ENCODE assay signal across 8 cellular contexts in genomic region chr10:97334370-97335175, GRCh38. TPM values are rescaled to one million over a fixed set of nuclear protein-coding genes. Genes with fewer than 3 reads are reported as not detected.
A peak's percentile ranks its signal among the peaks of the same experiment; 100 is the strongest.
DNase-seq lines count a peak whose midpoint lies in the region; ATAC-seq and TF ChIP-seq lines count a peak whose summit lies in the region.

FRAT2 (minus strand) TSS chr10:97334729; CDS start chr10:97334572, 157 bp downstream.

- peak within 1 kb of the TSS; percentile 98 for H3K23ac ChIP-seq in neuronal stem cell (ENCODE audit: low read depth, low read length, poor library complexity)

- no peak within 1 kb of the TSS for H4K8ac ChIP-seq in neuronal stem cell (ENCODE audit: low read depth, low read length)

- H3K9me3 Mint-ChIP-seq in GM23338, result no peaks in the 10 kb centered on the region

- peak within 1 kb of the TSS; percentile 98 for H3K14ac ChIP-seq in neuronal stem cell (ENCODE audit: low read length)

- peaks cover 53% of the 10 kb centered on the region for H3K4me1 Mint-ChIP-seq in GM23338

- peak within 1 kb of the TSS; percentile 35 for H2BK15ac ChIP-seq in neuronal stem cell (ENCODE audit: low read length)

- H3K9me2 ChIP-seq in GM23338 (ENCODE audit: insufficient read depth), result no peaks in the 10 kb centered on the region

- H3K4me3 ChIP-seq in GM23338, result peak within 1 kb of the TSS; percentile 82
- peak within 1 kb of the TSS; percentile 95 for H3K4me3 ChIP-seq in SJCRH30
- peak within 1 kb of the TSS; percentile 84 to 91 for H3K4me3 ChIP-seq in neuronal stem cell (ENCODE audit: low read length in 2 of 2)

- H3K27me3 ChIP-seq in GM23338 (ENCODE audit: insufficient read depth), result no peaks in the 10 kb centered on the region
- 0 out of 2 replicates have a peak, but pooled peaks cover 3% of the 10 kb centered on the region for H3K27me3 ChIP-seq in SJCRH30
- H3K27me3 ChIP-seq in neuronal stem cell (ENCODE audit: control insufficient read depth in 3 of 3, insufficient read depth in 3 of 3, low read depth in 1 of 3, low read length in 3 of 3), result peaks cover 0 to 29% (median 8%) of the 10 kb centered on the region in 3 experiments

- H2AFZ ChIP-seq in GM23338 (no peak within 1 kb of the TSS), neuronal stem cell (ENCODE audit: low read length) (peak within 1 kb of the TSS; percentile 100)

- H2BK120ac ChIP-seq in neuronal stem cell (ENCODE audit: low read depth, low read length), result peak within 1 kb of the TSS; percentile 73

- no peaks in the 10 kb centered on the region for H3K36me3 ChIP-seq in GM23338 (ENCODE audit: insufficient read depth)
- H3K36me3 ChIP-seq in SJCRH30, result no peaks in the 10 kb centered on the region
- peaks cover 0 to 9% of the 10 kb centered on the region in 2 donors for H3K36me3 ChIP-seq in neuronal stem cell (replicated peaks in 1 of 2; ENCODE audit: control insufficient read depth in 2 of 2, insufficient read depth in 2 of 2, low read length in 2 of 2)

- TF ChIP-seq CTCF in GM23338 (conservative IDR thresholded peaks at IDR 0.05; ENCODE audit: low read depth in 2 of 2), result no peak

- peaks cover 24% of the 10 kb centered on the region for H4K20me1 ChIP-seq in GM23338 (replicated peaks; ENCODE audit: insufficient read depth)

- H4K91ac ChIP-seq in neuronal stem cell (ENCODE audit: low read depth, low read length, poor library complexity), result no peak within 1 kb of the TSS

- H3K79me1 ChIP-seq in neuronal stem cell (ENCODE audit: low read depth, low read length), result no peaks in the 10 kb centered on the region

- H3K36me3 Mint-ChIP-seq in GM23338 (ENCODE audit: low read depth), result peaks cover 32% of the 10 kb centered on the region

- peak within 1 kb of the TSS; percentile 31 for H2BK12ac ChIP-seq in neuronal stem cell (ENCODE audit: low read length)

- H2BK5ac ChIP-seq in neuronal stem cell (ENCODE audit: low read length), result peak within 1 kb of the TSS; percentile 87

- peaks cover 23% of the 10 kb centered on the region for H3K27me3 Mint-ChIP-seq in GM23338 (ENCODE audit: insufficient read depth, low read depth, poor library complexity)

- H3K4me3 Mint-ChIP-seq in GM23338, result peak within 1 kb of the TSS; percentile 94

- H3K27ac Mint-ChIP-seq in GM23338, result peak within 1 kb of the TSS; percentile 95

- no CpG with 5 or more reads among the region's 103 CpGs for WGBS in neuronal stem cell (ENCODE audit: extremely low coverage in 2 of 2, insufficient read length in 2 of 2, insufficient replicate concordance in 1 of 2), 2 donors

- H3K4ac ChIP-seq in neuronal stem cell (ENCODE audit: low read length), result no peak within 1 kb of the TSS

- H3K4me2 ChIP-seq in GM23338 (peak within 1 kb of the TSS; percentile 93), neuronal stem cell (ENCODE audit: insufficient read depth, low read length, poor library complexity, severe bottlenecking) (peak within 1 kb of the TSS; percentile 89)

- no peak within 1 kb of the TSS for H2AK5ac ChIP-seq in neuronal stem cell (ENCODE audit: low read depth, low read length)

- H3K9me3 ChIP-seq in SJCRH30 (replicated peaks) (no peaks in the 10 kb centered on the region), neuronal stem cell (replicated peaks in 1 of 2; ENCODE audit: control insufficient read depth in 2 of 2, insufficient read depth in 1 of 2, low read depth in 1 of 2, low read length in 2 of 2) (no peaks in the 10 kb centered on the region)

- H3K27ac ChIP-seq in GM23338 (ENCODE audit: low read depth) (peak within 1 kb of the TSS; percentile 98), SJCRH30 (peak within 1 kb of the TSS; percentile 100), neuronal stem cell (replicated peaks; ENCODE audit: low read length) (peak within 1 kb of the TSS; percentile 34)

- H3K4me1 ChIP-seq in GM23338 (ENCODE audit: insufficient read depth) (peaks cover 57% of the 10 kb centered on the region), SJCRH30 (peaks cover 7% of the 10 kb centered on the region), neuronal stem cell (ENCODE audit: control insufficient read depth in 2 of 2, insufficient read depth in 1 of 2, low read depth in 1 of 2, low read length in 2 of 2) (peaks cover 20 to 32% of the 10 kb centered on the region in 2 donors)

- DNase-seq in ELF-1 (ENCODE audit: low read depth, low spot score), result peak; percentile 96
- DNase-seq in GM23338 (ENCODE audit: low spot score), result peak; percentile 94
- DNase-seq in Kasumi-1 (lab: John Stamatoyannopoulos, UW), result peak; percentile 91
- peak; percentile 90 to 91 for DNase-seq in SJCRH30
- peak; percentile 88 for DNase-seq in activated naive CD4-positive, alpha-beta T cell treated with Interleukin-2 at 50 U/mL for 16 hours
- DNase-seq in foreskin melanocyte, result peak; percentile 84
- peak; percentile 89 for DNase-seq in neuronal stem cell (ENCODE audit: low spot score)
- peak; percentile 78 for DNase-seq in stromal cell of bone marrow (ENCODE audit: low read depth)

- peak within 1 kb of the TSS; percentile 98 for H3K18ac ChIP-seq in neuronal stem cell (ENCODE audit: low read length)

- H3K79me2 ChIP-seq in GM23338 (replicated peaks; ENCODE audit: insufficient read depth), result peaks cover 43% of the 10 kb centered on the region

- H3F3A ChIP-seq in GM23338 (replicated peaks; ENCODE audit: low read depth), result peaks cover 19% of the 10 kb centered on the region

- peak; percentile 28 for ATAC-seq in GM23338

- H3K9ac ChIP-seq in neuronal stem cell (ENCODE audit: low read depth, low read length, poor library complexity), result peak within 1 kb of the TSS; percentile 94

TF ChIP-seq in GM23338, 12 proteins besides CTCF, POLR2A, EP300 and RAD21:
- TF ChIP-seq ZNF331 (CRISPR knock-in tag; IDR thresholded peaks at IDR 0.05; ENCODE audit: low read depth) (peak; percentile 10; the same call in 1 of the 2 replicates), EZH2phosphoT487 (IDR thresholded peaks at IDR 0.05; ENCODE audit: unreplicated experiment) (no peak), CREB1 (CRISPR knock-in tag; IDR thresholded peaks at IDR 0.05; ENCODE audit: low read depth) (peak; percentile 93), POLR2AphosphoS5 (IDR thresholded peaks at IDR 0.05; ENCODE audit: low read depth) (peak; percentile 90)
TF ChIP-seq in GM23338: peak in this region for 3.

RNA-seq across cellular contexts. Expression of gene FRAT2, which starts in this region (rescaled TPM):
- 87.5 and 109 TPM in 2 replicates for total RNA-seq in GM23338 (2014; rRNA removed; shearing (Covaris generic))
- 24.5 and 44.0 TPM in 2 replicates for polyA plus RNA-seq in GM23338 (2016; fragmentation: Nextera tagmentation; extraction: Ambion mirVana)
- total RNA-seq in SJCRH30 (2014; rRNA removed; shearing (Covaris generic)), result 17.8 and 21.6 TPM in 2 replicates
- polyA plus RNA-seq in neuronal stem cell (2013, experiment 1 of 2), result 6.9 TPM
- 7.3 TPM for polyA plus RNA-seq in neuronal stem cell (2013, experiment 2 of 2)

Comparison
In these comparisons a context has a peak if more than half of its experiments do, and no peak if none do; other contexts are left out.
1. Peak in every context shown above with its lines: DNase-seq, ATAC-seq, H3K4me3 ChIP-seq and H3K27ac ChIP-seq.
2. H3K27ac ChIP-seq: peak in every context shown above with its lines; median percentile 100 in SJCRH30; 98 in GM23338; 34 in neuronal stem cell.